Comparison of ENCODE assay signal across 8 cellular contexts in the genomic region with DNA sequence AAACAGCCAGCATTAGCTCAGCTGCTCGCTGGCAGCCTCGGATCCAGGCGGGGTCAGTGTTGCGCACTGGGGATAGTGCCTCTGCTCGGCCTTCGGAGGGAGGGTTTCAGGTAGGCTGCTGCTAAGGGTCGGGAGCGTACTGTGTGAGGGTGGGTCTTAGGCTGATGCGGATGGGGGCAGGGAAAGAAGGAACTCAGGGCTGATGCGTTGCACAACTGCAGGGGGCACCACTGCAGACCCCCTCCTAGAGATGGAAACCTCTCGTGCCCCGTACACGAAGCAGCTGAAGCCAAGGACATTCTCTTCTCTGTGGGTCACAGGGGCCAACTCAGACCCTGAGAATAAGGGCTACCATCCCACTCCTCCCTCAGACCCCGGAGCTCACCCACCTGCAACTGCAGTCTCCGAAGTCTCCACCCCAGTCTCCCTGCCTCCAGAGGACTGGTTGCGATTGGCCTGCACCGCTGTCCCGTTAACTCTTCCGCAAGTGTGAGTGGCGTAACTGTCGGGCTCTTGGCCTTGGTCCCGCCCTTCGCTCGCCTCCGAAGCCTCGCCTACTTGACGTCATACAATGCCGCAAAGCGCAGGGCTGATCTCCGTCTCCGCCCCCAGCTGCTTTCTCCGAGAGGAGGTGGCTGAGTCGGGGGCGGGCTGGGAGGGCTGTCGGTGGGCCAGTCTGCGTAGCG. TPM values are rescaled to one million over a fixed set of nuclear protein-coding genes. Genes with fewer than 3 reads are reported as not detected.
A peak's percentile ranks its signal among the peaks of the same experiment; 100 is the strongest.
DNase-seq lines count a peak whose midpoint lies in the region; ATAC-seq and TF ChIP-seq lines count a peak whose summit lies in the region.

A gene with protein sequence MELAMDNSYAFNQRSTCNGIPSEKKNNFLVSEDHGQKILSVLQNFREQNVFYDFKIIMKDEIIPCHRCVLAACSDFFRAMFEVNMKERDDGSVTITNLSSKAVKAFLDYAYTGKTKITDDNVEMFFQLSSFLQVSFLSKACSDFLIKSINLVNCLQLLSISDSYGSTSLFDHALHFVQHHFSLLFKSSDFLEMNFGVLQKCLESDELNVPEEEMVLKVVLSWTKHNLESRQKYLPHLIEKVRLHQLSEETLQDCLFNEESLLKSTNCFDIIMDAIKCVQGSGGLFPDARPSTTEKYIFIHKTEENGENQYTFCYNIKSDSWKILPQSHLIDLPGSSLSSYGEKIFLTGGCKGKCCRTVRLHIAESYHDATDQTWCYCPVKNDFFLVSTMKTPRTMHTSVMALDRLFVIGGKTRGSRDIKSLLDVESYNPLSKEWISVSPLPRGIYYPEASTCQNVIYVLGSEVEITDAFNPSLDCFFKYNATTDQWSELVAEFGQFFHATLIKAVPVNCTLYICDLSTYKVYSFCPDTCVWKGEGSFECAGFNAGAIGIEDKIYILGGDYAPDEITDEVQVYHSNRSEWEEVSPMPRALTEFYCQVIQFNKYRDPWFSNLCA (minus strand): TSS at position 425 of the 686 bp plus-strand sequence. CDS start 18,250 bp downstream, outside the sequence.

- H3K27me3 ChIP-seq in CD4-positive, alpha-beta memory T cell (ENCODE audit: insufficient read depth, low read length), result no peaks in the 10 kb centered on the region
- no peaks in the 10 kb centered on the region for H3K27me3 ChIP-seq in dorsolateral prefrontal cortex
- H3K27me3 ChIP-seq in liver (ENCODE audit: control insufficient read depth in 4 of 4, insufficient read depth in 4 of 4, low read length in 3 of 4), result no peaks in the 10 kb centered on the region

- POLR2A ChIA-PET in CD4-positive, alpha-beta memory T cell (lab: Charles Lee; ENCODE audit: partially characterized antibody), result interaction anchor here (0.9 to 1.6 kb wide), 6 partner anchors 9 to 1381 kb away, joined by 3 to 14 read pairs (median 7); a partner anchor contains a TSS
- POLR2A ChIA-PET in activated CD4-positive, alpha-beta memory T cell treated with anti-CD3 and anti-CD28 coated beads for 36 hours (lab: Charles Lee), result interaction anchor here (1.3 to 2.6 kb wide), 4 partner anchors 8 to 15 kb away, joined by 4 to 6 read pairs (median 4); no protein-coding TSS in a partner anchor

- CTCF ChIA-PET in CD4-positive, alpha-beta memory T cell (lab: Charles Lee; ENCODE audit: partially characterized antibody), result interaction anchor here (1.0 to 3.2 kb wide), 4 partner anchors 9 to 81 kb away, joined by 3 to 22 read pairs (median 4); no protein-coding TSS in a partner anchor
- CTCF ChIA-PET in activated CD4-positive, alpha-beta memory T cell treated with anti-CD3 and anti-CD28 coated beads for 36 hours (lab: Charles Lee), result interaction anchor here (0.6 to 1.8 kb wide), 4 partner anchors 10 to 14 kb away, joined by 3 to 10 read pairs (median 6); no protein-coding TSS in a partner anchor

- peak; percentile 96 for ATAC-seq in GM19455 (IDR thresholded peaks at IDR 0.05; ENCODE audit: unreplicated experiment)

- H3K27ac Mint-ChIP-seq in CD4-positive, alpha-beta memory T cell, result peak within 1 kb of the TSS; percentile 97 to 100 (median 99)
- H3K27ac Mint-ChIP-seq in activated CD4-positive, alpha-beta memory T cell treated with anti-CD3 and anti-CD28 coated beads for 36 hours, result peak within 1 kb of the TSS; percentile 96

- peak in 40 of 56 donors; percentile 1 to 61 (median 32) for TF ChIP-seq CTCF in dorsolateral prefrontal cortex (IDR thresholded peaks at IDR 0.05 in 54 of 56, conservative IDR thresholded peaks at IDR 0.05 in 2 of 56; ENCODE audit: low read depth in 1 of 56, partially characterized antibody in 56 of 56)
- TF ChIP-seq CTCF in liver (IDR thresholded peaks at IDR 0.05; ENCODE audit: low read depth, low read length, missing input control), result no peak

- H3K4me3 Mint-ChIP-seq in CD4-positive, alpha-beta memory T cell, result peak within 1 kb of the TSS; percentile 94 to 99 (median 98)
- H3K4me3 Mint-ChIP-seq in activated CD4-positive, alpha-beta memory T cell treated with anti-CD3 and anti-CD28 coated beads for 36 hours, result peak within 1 kb of the TSS; percentile 96

- H3K27ac ChIP-seq in CD4-positive, alpha-beta memory T cell (ENCODE audit: low read depth, low read length), result peak within 1 kb of the TSS; percentile 93
- H3K27ac ChIP-seq in dorsolateral prefrontal cortex (peak within 1 kb of the TSS; percentile 92 to 100 (median 99)), liver (ENCODE audit: low read depth in 1 of 2, low read length in 2 of 2) (peak within 1 kb of the TSS; percentile 96 to 97)

- intact Hi-C loops in CD4-positive, alpha-beta memory T cell (cut with micrococcal nuclease), result loop anchor here (1.0 to 10.0 kb wide), 4 partner anchors 55 to 1380 kb away; a partner anchor contains a TSS
- intact Hi-C loops in activated CD4-positive, alpha-beta memory T cell treated with anti-CD3 and anti-CD28 coated beads for 36 hours (cut with micrococcal nuclease), result loop anchor here (1.0 to 5.0 kb wide), 6 partner anchors 14 to 1488 kb away; a partner anchor contains a TSS
- intact Hi-C loops in dorsolateral prefrontal cortex (cut with DNase I), result loop anchor here (2.0 to 10.0 kb wide), 6 partner anchors 54 to 940 kb away; a partner anchor contains a TSS

- no peak for TF ChIP-seq RAD21 in liver (IDR thresholded peaks at IDR 0.05)

- H3K36me3 ChIP-seq in CD4-positive, alpha-beta memory T cell (ENCODE audit: insufficient read depth, low read length), result peaks cover 5% of the 10 kb centered on the region
- H3K36me3 ChIP-seq in liver (ENCODE audit: control insufficient read depth in 4 of 4, insufficient read depth in 3 of 4, low read depth in 1 of 4, low read length in 3 of 4), result peaks cover 2 to 21% (median 10%) of the 10 kb centered on the region in 4 donors

- peak within 1 kb of the TSS; percentile 74 to 91 for H3K4me3 ChIP-seq in CD4-positive, alpha-beta memory T cell (ENCODE audit: low read length in 2 of 2)
- H3K4me3 ChIP-seq in dorsolateral prefrontal cortex (peak within 1 kb of the TSS; percentile 54 to 98 (median 87)), liver (ENCODE audit: low read depth in 1 of 3, low read length in 3 of 3) (peak within 1 kb of the TSS; percentile 82 to 89 (median 87))

- peak; percentile 97 to 99 (median 98) for DNase-seq in CD4-positive, alpha-beta memory T cell
- DNase-seq in HK-2 (ENCODE audit: unreplicated experiment) (peak; percentile 96), NCI-H82 (lab: John Stamatoyannopoulos, UW) (peak; percentile 98), dorsolateral prefrontal cortex (peak; percentile 98 to 100 (median 100))
- DNase-seq in activated CD4-positive, alpha-beta memory T cell treated with anti-CD3 and anti-CD28 coated beads for 36 hours, result peak; percentile 99
- peak; percentile 96 for DNase-seq in stimulated activated CD4-positive, alpha-beta T cell treated with anti-CD3 and anti-CD28 coated beads, Interleukin-4, amount 100 ng/mL, for 1 hour

- peaks cover 21 to 44% of the 10 kb centered on the region in 2 donors for H3K36me3 Mint-ChIP-seq in CD4-positive, alpha-beta memory T cell
- H3K36me3 Mint-ChIP-seq in activated CD4-positive, alpha-beta memory T cell treated with anti-CD3 and anti-CD28 coated beads for 36 hours, result peaks cover 19% of the 10 kb centered on the region

- H3K4me1 Mint-ChIP-seq in CD4-positive, alpha-beta memory T cell, result peaks cover 48 to 82% (median 58%) of the 10 kb centered on the region in 4 donors
- peaks cover 52% of the 10 kb centered on the region for H3K4me1 Mint-ChIP-seq in activated CD4-positive, alpha-beta memory T cell treated with anti-CD3 and anti-CD28 coated beads for 36 hours (ENCODE audit: low read depth)

- no peaks in the 10 kb centered on the region for H3K9me3 ChIP-seq in CD4-positive, alpha-beta memory T cell (ENCODE audit: control insufficient read depth in 1 of 2, low read length in 2 of 2)
- H3K9me3 ChIP-seq in liver (ENCODE audit: control insufficient read depth in 4 of 4, low read length in 3 of 4), result no peaks in the 10 kb centered on the region

- H3K9ac ChIP-seq in liver (ENCODE audit: low read depth in 1 of 2, low read length in 2 of 2), result peak within 1 kb of the TSS; percentile 77 to 95

- no peaks in the 10 kb centered on the region for H3K9me3 Mint-ChIP-seq in CD4-positive, alpha-beta memory T cell
- H3K9me3 Mint-ChIP-seq in activated CD4-positive, alpha-beta memory T cell treated with anti-CD3 and anti-CD28 coated beads for 36 hours, result no peaks in the 10 kb centered on the region

- WGBS in liver, result under 1% methylated on average over 37 of the region's 37 CpGs

- H3K27me3 Mint-ChIP-seq in CD4-positive, alpha-beta memory T cell, result no peaks in the 10 kb centered on the region
- H3K27me3 Mint-ChIP-seq in activated CD4-positive, alpha-beta memory T cell treated with anti-CD3 and anti-CD28 coated beads for 36 hours, result no peaks in the 10 kb centered on the region

- H3K4me1 ChIP-seq in CD4-positive, alpha-beta memory T cell (ENCODE audit: insufficient read depth, low read length), result peaks cover 54% of the 10 kb centered on the region
- H3K4me1 ChIP-seq in liver (ENCODE audit: control insufficient read depth in 4 of 4, insufficient read depth in 4 of 4, low read length in 3 of 4), result peaks cover 5 to 23% (median 14%) of the 10 kb centered on the region in 4 donors

TF ChIP-seq in liver, 16 proteins besides CTCF, POLR2A, EP300 and RAD21 (continues in another document):
- no peak for TF ChIP-seq RXRA (IDR thresholded peaks at IDR 0.05)
- TF ChIP-seq, protein P1, sequence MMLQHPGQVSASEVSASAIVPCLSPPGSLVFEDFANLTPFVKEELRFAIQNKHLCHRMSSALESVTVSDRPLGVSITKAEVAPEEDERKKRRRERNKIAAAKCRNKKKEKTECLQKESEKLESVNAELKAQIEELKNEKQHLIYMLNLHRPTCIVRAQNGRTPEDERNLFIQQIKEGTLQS (IDR thresholded peaks at IDR 0.05), result no peak
- TF ChIP-seq, protein P2, sequence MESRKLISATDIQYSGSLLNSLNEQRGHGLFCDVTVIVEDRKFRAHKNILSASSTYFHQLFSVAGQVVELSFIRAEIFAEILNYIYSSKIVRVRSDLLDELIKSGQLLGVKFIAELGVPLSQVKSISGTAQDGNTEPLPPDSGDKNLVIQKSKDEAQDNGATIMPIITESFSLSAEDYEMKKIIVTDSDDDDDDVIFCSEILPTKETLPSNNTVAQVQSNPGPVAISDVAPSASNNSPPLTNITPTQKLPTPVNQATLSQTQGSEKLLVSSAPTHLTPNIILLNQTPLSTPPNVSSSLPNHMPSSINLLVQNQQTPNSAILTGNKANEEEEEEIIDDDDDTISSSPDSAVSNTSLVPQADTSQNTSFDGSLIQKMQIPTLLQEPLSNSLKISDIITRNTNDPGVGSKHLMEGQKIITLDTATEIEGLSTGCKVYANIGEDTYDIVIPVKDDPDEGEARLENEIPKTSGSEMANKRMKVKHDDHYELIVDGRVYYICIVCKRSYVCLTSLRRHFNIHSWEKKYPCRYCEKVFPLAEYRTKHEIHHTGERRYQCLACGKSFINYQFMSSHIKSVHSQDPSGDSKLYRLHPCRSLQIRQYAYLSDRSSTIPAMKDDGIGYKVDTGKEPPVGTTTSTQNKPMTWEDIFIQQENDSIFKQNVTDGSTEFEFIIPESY (IDR thresholded peaks at IDR 0.05), result no peak
- no peak for TF ChIP-seq YY1 (IDR thresholded peaks at IDR 0.05)

RNA-seq across cellular contexts. Expression of the gene that starts here (rescaled TPM):
- 10 to 100 TPM; 14.4 to 18.6 TPM for total RNA-seq in CD4-positive, alpha-beta memory T cell
- polyA plus RNA-seq in CD4-positive, alpha-beta memory T cell, result 10 to 100 TPM in 1 of 2 donors, 1 to 10 TPM in 1; 10.0 TPM
- total RNA-seq in activated CD4-positive, alpha-beta memory T cell treated with anti-CD3 and anti-CD28 coated beads for 36 hours, result 1 to 10 TPM; 7.0 to 7.7 TPM
- total RNA-seq in dorsolateral prefrontal cortex (10 to 100 TPM; 23.0 to 64.6 (median 36.0) TPM), liver (1 to 10 TPM; 1.3 to 3.4 TPM)
- 10 to 100 TPM in 1 of 2 donors, 1 to 10 TPM in 1; 1.0 to 12.4 TPM for polyA plus RNA-seq in liver

Comparison
In these comparisons a context has a peak if more than half of its experiments do, and no peak if none do; other contexts are left out.
1. Peak in every context shown above with its lines: DNase-seq, ATAC-seq, H3K4me3 ChIP-seq and H3K27ac ChIP-seq.